In genomic region chr1:210292276-210292851, GRCh38 we compare ENCODE assay signal across 1 cellular context.
TF ChIP-seq lines count a peak whose summit lies in the region.

No MANE protein-coding gene starts in this region.

TF ChIP-seq in WTC11, 78 proteins besides CTCF, POLR2A, EP300 and RAD21 (continued from another document):
- TF ChIP-seq, protein P1, sequence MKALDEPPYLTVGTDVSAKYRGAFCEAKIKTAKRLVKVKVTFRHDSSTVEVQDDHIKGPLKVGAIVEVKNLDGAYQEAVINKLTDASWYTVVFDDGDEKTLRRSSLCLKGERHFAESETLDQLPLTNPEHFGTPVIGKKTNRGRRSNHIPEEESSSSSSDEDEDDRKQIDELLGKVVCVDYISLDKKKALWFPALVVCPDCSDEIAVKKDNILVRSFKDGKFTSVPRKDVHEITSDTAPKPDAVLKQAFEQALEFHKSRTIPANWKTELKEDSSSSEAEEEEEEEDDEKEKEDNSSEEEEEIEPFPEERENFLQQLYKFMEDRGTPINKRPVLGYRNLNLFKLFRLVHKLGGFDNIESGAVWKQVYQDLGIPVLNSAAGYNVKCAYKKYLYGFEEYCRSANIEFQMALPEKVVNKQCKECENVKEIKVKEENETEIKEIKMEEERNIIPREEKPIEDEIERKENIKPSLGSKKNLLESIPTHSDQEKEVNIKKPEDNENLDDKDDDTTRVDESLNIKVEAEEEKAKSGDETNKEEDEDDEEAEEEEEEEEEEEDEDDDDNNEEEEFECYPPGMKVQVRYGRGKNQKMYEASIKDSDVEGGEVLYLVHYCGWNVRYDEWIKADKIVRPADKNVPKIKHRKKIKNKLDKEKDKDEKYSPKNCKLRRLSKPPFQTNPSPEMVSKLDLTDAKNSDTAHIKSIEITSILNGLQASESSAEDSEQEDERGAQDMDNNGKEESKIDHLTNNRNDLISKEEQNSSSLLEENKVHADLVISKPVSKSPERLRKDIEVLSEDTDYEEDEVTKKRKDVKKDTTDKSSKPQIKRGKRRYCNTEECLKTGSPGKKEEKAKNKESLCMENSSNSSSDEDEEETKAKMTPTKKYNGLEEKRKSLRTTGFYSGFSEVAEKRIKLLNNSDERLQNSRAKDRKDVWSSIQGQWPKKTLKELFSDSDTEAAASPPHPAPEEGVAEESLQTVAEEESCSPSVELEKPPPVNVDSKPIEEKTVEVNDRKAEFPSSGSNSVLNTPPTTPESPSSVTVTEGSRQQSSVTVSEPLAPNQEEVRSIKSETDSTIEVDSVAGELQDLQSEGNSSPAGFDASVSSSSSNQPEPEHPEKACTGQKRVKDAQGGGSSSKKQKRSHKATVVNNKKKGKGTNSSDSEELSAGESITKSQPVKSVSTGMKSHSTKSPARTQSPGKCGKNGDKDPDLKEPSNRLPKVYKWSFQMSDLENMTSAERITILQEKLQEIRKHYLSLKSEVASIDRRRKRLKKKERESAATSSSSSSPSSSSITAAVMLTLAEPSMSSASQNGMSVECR (CRISPR knock-in tag; IDR thresholded peaks at IDR 0.05; ENCODE audit: borderline replicate concordance): no peak
- TF ChIP-seq, protein P2, sequence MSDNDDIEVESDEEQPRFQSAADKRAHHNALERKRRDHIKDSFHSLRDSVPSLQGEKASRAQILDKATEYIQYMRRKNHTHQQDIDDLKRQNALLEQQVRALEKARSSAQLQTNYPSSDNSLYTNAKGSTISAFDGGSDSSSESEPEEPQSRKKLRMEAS (CRISPR knock-in tag; IDR thresholded peaks at IDR 0.05): peak; percentile 88
- TF ChIP-seq RORB (CRISPR knock-in tag; IDR thresholded peaks at IDR 0.05) (no peak), E2F5 (CRISPR knock-in tag; IDR thresholded peaks at IDR 0.05) (peak; percentile 33; the same call in 1 of the 2 replicates), NR1H2 (CRISPR knock-in tag; IDR thresholded peaks at IDR 0.05) (no peak), GTF2I (CRISPR knock-in tag; conservative IDR thresholded peaks at IDR 0.05) (no peak), JUN (CRISPR knock-in tag; IDR thresholded peaks at IDR 0.05) (no peak), KAT7 (CRISPR knock-in tag; IDR thresholded peaks at IDR 0.05; ENCODE audit: borderline replicate concordance) (no peak), IRF1 (CRISPR knock-in tag; IDR thresholded peaks at IDR 0.05) (no peak), HMGXB4 (CRISPR knock-in tag; IDR thresholded peaks at IDR 0.05) (peak; percentile 88), IRF2 (CRISPR knock-in tag; IDR thresholded peaks at IDR 0.05; ENCODE audit: borderline replicate concordance, low read depth) (no peak), AFF4 (CRISPR knock-in tag; IDR thresholded peaks at IDR 0.05; ENCODE audit: borderline replicate concordance) (no peak), SP1 (CRISPR knock-in tag; conservative IDR thresholded peaks at IDR 0.05) (peak; percentile 63; the same call in 1 of the 2 replicates), ZNF232 (CRISPR knock-in tag; IDR thresholded peaks at IDR 0.05) (peak; percentile 58; the same call in 1 of the 2 replicates), ZNF263 (CRISPR knock-in tag; IDR thresholded peaks at IDR 0.05; ENCODE audit: low read depth) (no peak), SMAD4 (CRISPR knock-in tag; IDR thresholded peaks at IDR 0.05) (no peak), GABPB1 (CRISPR knock-in tag; IDR thresholded peaks at IDR 0.05) (no peak), MXD4 (CRISPR knock-in tag; IDR thresholded peaks at IDR 0.05; ENCODE audit: borderline replicate concordance) (no peak), TP53 (CRISPR knock-in tag; IDR thresholded peaks at IDR 0.05) (no peak), TCF7 (CRISPR knock-in tag; IDR thresholded peaks at IDR 0.05; ENCODE audit: low read depth) (no peak), MYBL2 (CRISPR knock-in tag; IDR thresholded peaks at IDR 0.05) (peak; percentile 26; the same call in 1 of the 2 replicates), ZBTB21 (CRISPR knock-in tag; IDR thresholded peaks at IDR 0.05; ENCODE audit: borderline replicate concordance) (no peak), FOXJ3 (CRISPR knock-in tag; IDR thresholded peaks at IDR 0.05; ENCODE audit: borderline replicate concordance) (no peak)
- TF ChIP-seq, protein P3, sequence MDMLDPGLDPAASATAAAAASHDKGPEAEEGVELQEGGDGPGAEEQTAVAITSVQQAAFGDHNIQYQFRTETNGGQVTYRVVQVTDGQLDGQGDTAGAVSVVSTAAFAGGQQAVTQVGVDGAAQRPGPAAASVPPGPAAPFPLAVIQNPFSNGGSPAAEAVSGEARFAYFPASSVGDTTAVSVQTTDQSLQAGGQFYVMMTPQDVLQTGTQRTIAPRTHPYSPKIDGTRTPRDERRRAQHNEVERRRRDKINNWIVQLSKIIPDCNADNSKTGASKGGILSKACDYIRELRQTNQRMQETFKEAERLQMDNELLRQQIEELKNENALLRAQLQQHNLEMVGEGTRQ (CRISPR knock-in tag; IDR thresholded peaks at IDR 0.05): no peak
- TF ChIP-seq, protein P4, sequence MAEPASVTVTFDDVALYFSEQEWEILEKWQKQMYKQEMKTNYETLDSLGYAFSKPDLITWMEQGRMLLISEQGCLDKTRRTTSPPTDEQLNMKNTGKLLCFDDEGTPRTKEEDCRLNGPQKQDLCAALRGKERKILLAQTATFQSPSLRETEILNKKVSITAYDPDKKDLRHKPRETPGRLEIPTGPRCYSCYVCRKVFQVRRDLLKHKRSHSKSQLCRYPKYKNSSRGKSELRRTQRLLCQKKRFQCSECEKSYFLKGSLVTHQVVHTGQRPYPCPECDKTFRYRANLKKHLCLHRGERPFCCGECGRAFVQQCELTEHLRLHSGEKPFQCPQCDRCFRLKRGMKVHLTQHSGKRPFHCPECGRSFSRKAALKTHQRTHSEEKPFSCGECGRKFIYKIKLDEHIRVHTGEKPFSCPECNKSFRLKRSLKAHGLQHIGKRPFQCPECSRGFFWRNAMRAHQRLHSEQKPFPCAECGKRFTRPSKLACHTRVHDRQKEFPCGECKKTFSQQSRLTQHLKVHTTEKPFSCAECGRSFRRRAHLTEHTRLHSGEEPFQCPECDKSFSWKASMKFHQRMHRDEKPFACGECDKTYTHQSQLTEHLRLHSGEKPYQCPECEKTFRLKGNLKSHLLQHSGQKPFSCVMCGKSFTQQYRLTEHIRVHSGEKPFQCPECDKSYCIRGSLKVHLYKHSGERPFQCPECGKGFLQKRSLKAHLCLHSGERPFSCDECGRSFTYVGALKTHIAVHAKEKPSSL (CRISPR knock-in tag; conservative IDR thresholded peaks at IDR 0.05): no peak
- TF ChIP-seq, protein P5, sequence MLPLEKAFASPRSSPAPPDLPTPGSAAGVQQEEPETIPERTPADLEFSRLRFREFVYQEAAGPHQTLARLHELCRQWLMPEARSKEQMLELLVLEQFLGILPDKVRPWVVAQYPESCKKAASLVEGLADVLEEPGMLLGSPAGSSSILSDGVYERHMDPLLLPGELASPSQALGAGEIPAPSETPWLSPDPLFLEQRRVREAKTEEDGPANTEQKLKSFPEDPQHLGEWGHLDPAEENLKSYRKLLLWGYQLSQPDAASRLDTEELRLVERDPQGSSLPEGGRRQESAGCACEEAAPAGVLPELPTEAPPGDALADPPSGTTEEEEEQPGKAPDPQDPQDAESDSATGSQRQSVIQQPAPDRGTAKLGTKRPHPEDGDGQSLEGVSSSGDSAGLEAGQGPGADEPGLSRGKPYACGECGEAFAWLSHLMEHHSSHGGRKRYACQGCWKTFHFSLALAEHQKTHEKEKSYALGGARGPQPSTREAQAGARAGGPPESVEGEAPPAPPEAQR (CRISPR knock-in tag; IDR thresholded peaks at IDR 0.05): no peak
